ENCODE assay signal across 1 cellular context in the genomic region with DNA sequence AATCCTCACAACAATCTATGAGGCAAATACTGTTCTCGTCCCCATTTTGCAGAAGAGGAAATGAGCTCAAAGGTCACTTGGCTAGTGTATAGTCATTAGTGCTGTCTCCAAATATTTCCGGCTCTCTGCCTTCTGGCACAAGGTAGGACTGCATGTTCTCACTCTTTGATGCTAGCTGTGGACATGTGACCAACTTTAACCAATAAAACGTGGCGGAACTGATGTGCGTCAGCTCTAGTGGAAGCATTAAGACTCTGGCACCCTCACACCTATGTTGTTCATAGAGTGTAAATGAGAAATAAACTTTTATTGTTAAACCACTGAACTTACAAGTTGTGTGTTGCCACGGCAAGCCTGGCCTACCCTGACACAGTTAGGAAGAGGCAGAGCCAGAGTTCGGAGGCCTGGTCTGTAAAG.
TF ChIP-seq lines count a peak whose summit lies in the region.

No MANE protein-coding gene starts in this region.

TF ChIP-seq in K562, 482 proteins besides CTCF, POLR2A, EP300 and RAD21 (continued from another document and continues in another):
- TF ChIP-seq, protein P1, sequence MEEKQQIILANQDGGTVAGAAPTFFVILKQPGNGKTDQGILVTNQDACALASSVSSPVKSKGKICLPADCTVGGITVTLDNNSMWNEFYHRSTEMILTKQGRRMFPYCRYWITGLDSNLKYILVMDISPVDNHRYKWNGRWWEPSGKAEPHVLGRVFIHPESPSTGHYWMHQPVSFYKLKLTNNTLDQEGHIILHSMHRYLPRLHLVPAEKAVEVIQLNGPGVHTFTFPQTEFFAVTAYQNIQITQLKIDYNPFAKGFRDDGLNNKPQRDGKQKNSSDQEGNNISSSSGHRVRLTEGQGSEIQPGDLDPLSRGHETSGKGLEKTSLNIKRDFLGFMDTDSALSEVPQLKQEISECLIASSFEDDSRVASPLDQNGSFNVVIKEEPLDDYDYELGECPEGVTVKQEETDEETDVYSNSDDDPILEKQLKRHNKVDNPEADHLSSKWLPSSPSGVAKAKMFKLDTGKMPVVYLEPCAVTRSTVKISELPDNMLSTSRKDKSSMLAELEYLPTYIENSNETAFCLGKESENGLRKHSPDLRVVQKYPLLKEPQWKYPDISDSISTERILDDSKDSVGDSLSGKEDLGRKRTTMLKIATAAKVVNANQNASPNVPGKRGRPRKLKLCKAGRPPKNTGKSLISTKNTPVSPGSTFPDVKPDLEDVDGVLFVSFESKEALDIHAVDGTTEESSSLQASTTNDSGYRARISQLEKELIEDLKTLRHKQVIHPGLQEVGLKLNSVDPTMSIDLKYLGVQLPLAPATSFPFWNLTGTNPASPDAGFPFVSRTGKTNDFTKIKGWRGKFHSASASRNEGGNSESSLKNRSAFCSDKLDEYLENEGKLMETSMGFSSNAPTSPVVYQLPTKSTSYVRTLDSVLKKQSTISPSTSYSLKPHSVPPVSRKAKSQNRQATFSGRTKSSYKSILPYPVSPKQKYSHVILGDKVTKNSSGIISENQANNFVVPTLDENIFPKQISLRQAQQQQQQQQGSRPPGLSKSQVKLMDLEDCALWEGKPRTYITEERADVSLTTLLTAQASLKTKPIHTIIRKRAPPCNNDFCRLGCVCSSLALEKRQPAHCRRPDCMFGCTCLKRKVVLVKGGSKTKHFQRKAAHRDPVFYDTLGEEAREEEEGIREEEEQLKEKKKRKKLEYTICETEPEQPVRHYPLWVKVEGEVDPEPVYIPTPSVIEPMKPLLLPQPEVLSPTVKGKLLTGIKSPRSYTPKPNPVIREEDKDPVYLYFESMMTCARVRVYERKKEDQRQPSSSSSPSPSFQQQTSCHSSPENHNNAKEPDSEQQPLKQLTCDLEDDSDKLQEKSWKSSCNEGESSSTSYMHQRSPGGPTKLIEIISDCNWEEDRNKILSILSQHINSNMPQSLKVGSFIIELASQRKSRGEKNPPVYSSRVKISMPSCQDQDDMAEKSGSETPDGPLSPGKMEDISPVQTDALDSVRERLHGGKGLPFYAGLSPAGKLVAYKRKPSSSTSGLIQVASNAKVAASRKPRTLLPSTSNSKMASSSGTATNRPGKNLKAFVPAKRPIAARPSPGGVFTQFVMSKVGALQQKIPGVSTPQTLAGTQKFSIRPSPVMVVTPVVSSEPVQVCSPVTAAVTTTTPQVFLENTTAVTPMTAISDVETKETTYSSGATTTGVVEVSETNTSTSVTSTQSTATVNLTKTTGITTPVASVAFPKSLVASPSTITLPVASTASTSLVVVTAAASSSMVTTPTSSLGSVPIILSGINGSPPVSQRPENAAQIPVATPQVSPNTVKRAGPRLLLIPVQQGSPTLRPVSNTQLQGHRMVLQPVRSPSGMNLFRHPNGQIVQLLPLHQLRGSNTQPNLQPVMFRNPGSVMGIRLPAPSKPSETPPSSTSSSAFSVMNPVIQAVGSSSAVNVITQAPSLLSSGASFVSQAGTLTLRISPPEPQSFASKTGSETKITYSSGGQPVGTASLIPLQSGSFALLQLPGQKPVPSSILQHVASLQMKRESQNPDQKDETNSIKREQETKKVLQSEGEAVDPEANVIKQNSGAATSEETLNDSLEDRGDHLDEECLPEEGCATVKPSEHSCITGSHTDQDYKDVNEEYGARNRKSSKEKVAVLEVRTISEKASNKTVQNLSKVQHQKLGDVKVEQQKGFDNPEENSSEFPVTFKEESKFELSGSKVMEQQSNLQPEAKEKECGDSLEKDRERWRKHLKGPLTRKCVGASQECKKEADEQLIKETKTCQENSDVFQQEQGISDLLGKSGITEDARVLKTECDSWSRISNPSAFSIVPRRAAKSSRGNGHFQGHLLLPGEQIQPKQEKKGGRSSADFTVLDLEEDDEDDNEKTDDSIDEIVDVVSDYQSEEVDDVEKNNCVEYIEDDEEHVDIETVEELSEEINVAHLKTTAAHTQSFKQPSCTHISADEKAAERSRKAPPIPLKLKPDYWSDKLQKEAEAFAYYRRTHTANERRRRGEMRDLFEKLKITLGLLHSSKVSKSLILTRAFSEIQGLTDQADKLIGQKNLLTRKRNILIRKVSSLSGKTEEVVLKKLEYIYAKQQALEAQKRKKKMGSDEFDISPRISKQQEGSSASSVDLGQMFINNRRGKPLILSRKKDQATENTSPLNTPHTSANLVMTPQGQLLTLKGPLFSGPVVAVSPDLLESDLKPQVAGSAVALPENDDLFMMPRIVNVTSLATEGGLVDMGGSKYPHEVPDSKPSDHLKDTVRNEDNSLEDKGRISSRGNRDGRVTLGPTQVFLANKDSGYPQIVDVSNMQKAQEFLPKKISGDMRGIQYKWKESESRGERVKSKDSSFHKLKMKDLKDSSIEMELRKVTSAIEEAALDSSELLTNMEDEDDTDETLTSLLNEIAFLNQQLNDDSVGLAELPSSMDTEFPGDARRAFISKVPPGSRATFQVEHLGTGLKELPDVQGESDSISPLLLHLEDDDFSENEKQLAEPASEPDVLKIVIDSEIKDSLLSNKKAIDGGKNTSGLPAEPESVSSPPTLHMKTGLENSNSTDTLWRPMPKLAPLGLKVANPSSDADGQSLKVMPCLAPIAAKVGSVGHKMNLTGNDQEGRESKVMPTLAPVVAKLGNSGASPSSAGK (IDR thresholded peaks at IDR 0.05) = peak; percentile 28; the same call in 1 of the 2 replicates
- no peak for TF ChIP-seq LCOR (CRISPR knock-in tag; IDR thresholded peaks at IDR 0.05)
- TF ChIP-seq HDAC6 (IDR thresholded peaks at IDR 0.05; ENCODE audit: low read depth, low read length) = no peak
- TF ChIP-seq FOS (IDR thresholded peaks at IDR 0.05; ENCODE audit: extremely low read depth, insufficient read length) = no peak
- TF ChIP-seq ZKSCAN8 (CRISPR knock-in tag; IDR thresholded peaks at IDR 0.05) = no peak
- no peak for TF ChIP-seq ZNF253 (CRISPR knock-in tag; conservative IDR thresholded peaks at IDR 0.05)
- TF ChIP-seq XRCC4 (IDR thresholded peaks at IDR 0.05; ENCODE audit: extremely low read depth, insufficient read depth, insufficient read length) = no peak
- TF ChIP-seq MEF2D (tag; conservative IDR thresholded peaks at IDR 0.05; ENCODE audit: low read depth) = no peak
- TF ChIP-seq BRD9 (IDR thresholded peaks at IDR 0.05; ENCODE audit: low read depth, partially characterized antibody) = no peak
- TF ChIP-seq MCM3 (IDR thresholded peaks at IDR 0.05) = no peak
- TF ChIP-seq MYNN (IDR thresholded peaks at IDR 0.05) = no peak
- no peak for TF ChIP-seq MYNN (CRISPR knock-in tag; IDR thresholded peaks at IDR 0.05)
- TF ChIP-seq MAFF (IDR thresholded peaks at IDR 0.05; ENCODE audit: low read length) = no peak
- no peak for TF ChIP-seq MED1 (CRISPR knock-in tag; IDR thresholded peaks at IDR 0.05; ENCODE audit: borderline replicate concordance)
- TF ChIP-seq, protein P2, sequence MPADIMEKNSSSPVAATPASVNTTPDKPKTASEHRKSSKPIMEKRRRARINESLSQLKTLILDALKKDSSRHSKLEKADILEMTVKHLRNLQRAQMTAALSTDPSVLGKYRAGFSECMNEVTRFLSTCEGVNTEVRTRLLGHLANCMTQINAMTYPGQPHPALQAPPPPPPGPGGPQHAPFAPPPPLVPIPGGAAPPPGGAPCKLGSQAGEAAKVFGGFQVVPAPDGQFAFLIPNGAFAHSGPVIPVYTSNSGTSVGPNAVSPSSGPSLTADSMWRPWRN (IDR thresholded peaks at IDR 0.05; ENCODE audit: low read depth) = no peak
- no peak for TF ChIP-seq FOXJ2 (tag; IDR thresholded peaks at IDR 0.05)
- TF ChIP-seq, protein P3, sequence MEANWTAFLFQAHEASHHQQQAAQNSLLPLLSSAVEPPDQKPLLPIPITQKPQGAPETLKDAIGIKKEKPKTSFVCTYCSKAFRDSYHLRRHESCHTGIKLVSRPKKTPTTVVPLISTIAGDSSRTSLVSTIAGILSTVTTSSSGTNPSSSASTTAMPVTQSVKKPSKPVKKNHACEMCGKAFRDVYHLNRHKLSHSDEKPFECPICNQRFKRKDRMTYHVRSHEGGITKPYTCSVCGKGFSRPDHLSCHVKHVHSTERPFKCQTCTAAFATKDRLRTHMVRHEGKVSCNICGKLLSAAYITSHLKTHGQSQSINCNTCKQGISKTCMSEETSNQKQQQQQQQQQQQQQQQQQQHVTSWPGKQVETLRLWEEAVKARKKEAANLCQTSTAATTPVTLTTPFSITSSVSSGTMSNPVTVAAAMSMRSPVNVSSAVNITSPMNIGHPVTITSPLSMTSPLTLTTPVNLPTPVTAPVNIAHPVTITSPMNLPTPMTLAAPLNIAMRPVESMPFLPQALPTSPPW (CRISPR knock-in tag; IDR thresholded peaks at IDR 0.05) = no peak
- no peak for TF ChIP-seq RHOXF2B (CRISPR knock-in tag; conservative IDR thresholded peaks at IDR 0.05)
- TF ChIP-seq NFYB (IDR thresholded peaks at IDR 0.05; ENCODE audit: extremely low read depth, insufficient read length) = peak; percentile 70
- TF ChIP-seq NBN (IDR thresholded peaks at IDR 0.05; ENCODE audit: low read depth) = no peak
- TF ChIP-seq, protein P4, sequence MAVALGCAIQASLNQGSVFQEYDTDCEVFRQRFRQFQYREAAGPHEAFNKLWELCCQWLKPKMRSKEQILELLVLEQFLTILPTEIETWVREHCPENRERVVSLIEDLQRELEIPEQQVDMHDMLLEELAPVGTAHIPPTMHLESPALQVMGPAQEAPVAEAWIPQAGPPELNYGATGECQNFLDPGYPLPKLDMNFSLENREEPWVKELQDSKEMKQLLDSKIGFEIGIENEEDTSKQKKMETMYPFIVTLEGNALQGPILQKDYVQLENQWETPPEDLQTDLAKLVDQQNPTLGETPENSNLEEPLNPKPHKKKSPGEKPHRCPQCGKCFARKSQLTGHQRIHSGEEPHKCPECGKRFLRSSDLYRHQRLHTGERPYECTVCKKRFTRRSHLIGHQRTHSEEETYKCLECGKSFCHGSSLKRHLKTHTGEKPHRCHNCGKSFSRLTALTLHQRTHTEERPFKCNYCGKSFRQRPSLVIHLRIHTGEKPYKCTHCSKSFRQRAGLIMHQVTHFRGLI (CRISPR knock-in tag; IDR thresholded peaks at IDR 0.05) = no peak
- TF ChIP-seq, protein P5, sequence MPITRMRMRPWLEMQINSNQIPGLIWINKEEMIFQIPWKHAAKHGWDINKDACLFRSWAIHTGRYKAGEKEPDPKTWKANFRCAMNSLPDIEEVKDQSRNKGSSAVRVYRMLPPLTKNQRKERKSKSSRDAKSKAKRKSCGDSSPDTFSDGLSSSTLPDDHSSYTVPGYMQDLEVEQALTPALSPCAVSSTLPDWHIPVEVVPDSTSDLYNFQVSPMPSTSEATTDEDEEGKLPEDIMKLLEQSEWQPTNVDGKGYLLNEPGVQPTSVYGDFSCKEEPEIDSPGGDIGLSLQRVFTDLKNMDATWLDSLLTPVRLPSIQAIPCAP (CRISPR knock-in tag; IDR thresholded peaks at IDR 0.05; ENCODE audit: borderline replicate concordance) = no peak
- no peak for TF ChIP-seq CBFB (CRISPR knock-in tag; IDR thresholded peaks at IDR 0.05)
- no peak for TF ChIP-seq ZNF76 (CRISPR knock-in tag; IDR thresholded peaks at IDR 0.05; ENCODE audit: borderline replicate concordance)
- no peak for TF ChIP-seq FIP1L1 (IDR thresholded peaks at IDR 0.05; ENCODE audit: low read depth, low read length, poor library complexity, severe bottlenecking)
- no peak for TF ChIP-seq TFAM (CRISPR knock-in tag; conservative IDR thresholded peaks at IDR 0.05)
- TF ChIP-seq, protein P6, sequence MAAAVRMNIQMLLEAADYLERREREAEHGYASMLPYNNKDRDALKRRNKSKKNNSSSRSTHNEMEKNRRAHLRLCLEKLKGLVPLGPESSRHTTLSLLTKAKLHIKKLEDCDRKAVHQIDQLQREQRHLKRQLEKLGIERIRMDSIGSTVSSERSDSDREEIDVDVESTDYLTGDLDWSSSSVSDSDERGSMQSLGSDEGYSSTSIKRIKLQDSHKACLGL (CRISPR knock-in tag; IDR thresholded peaks at IDR 0.05; ENCODE audit: borderline replicate concordance, poor library complexity, severe bottlenecking) = no peak
- no peak for TF ChIP-seq ZNF232 (CRISPR knock-in tag; IDR thresholded peaks at IDR 0.05)
- no peak for TF ChIP-seq STAT5A (IDR thresholded peaks at IDR 0.05; ENCODE audit: borderline replicate concordance, low read length)
- no peak for TF ChIP-seq PRPF4 (IDR thresholded peaks at IDR 0.05; ENCODE audit: insufficient read depth, low read depth, low read length, poor library complexity, severe bottlenecking)
- TF ChIP-seq ZNF121 (CRISPR knock-in tag; conservative IDR thresholded peaks at IDR 0.05) = no peak
- TF ChIP-seq RAD51 (IDR thresholded peaks at IDR 0.05; ENCODE audit: borderline replicate concordance, low read depth) = peak; percentile 33; the same call in 1 of the 2 replicates
- TF ChIP-seq ELF1 (tag; IDR thresholded peaks at IDR 0.05) = no peak
- TF ChIP-seq ADNP (tag; IDR thresholded peaks at IDR 0.05) = no peak
- TF ChIP-seq, protein P7, sequence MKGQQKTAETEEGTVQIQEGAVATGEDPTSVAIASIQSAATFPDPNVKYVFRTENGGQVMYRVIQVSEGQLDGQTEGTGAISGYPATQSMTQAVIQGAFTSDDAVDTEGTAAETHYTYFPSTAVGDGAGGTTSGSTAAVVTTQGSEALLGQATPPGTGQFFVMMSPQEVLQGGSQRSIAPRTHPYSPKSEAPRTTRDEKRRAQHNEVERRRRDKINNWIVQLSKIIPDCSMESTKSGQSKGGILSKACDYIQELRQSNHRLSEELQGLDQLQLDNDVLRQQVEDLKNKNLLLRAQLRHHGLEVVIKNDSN (CRISPR knock-in tag; IDR thresholded peaks at IDR 0.05) = peak; percentile 82
- TF ChIP-seq ZNF408 (CRISPR knock-in tag; IDR thresholded peaks at IDR 0.05; ENCODE audit: low read depth) = no peak
- no peak for TF ChIP-seq YY1 (IDR thresholded peaks at IDR 0.05; ENCODE audit: borderline replicate concordance in 1 of 3, control insufficient read depth in 1 of 3, extremely low read depth in 1 of 3, insufficient read depth in 3 of 3, insufficient read length in 1 of 3, insufficient replicate concordance in 2 of 3, low read depth in 1 of 3, low read length in 2 of 3)
- TF ChIP-seq HLTF (IDR thresholded peaks at IDR 0.05) = no peak
- TF ChIP-seq SAFB (IDR thresholded peaks at IDR 0.05; ENCODE audit: borderline replicate concordance, low read depth, low read length) = no peak
- TF ChIP-seq ATF1 (CRISPR knock-in tag; IDR thresholded peaks at IDR 0.05) = no peak
- TF ChIP-seq ATF1 (tag; IDR thresholded peaks at IDR 0.05) = no peak
- TF ChIP-seq NFRKB (IDR thresholded peaks at IDR 0.05; ENCODE audit: low read depth) = no peak
- TF ChIP-seq, protein P8, sequence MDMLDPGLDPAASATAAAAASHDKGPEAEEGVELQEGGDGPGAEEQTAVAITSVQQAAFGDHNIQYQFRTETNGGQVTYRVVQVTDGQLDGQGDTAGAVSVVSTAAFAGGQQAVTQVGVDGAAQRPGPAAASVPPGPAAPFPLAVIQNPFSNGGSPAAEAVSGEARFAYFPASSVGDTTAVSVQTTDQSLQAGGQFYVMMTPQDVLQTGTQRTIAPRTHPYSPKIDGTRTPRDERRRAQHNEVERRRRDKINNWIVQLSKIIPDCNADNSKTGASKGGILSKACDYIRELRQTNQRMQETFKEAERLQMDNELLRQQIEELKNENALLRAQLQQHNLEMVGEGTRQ (CRISPR knock-in tag; IDR thresholded peaks at IDR 0.05) = peak; percentile 80
- TF ChIP-seq ZNF263 (CRISPR knock-in tag; IDR thresholded peaks at IDR 0.05; ENCODE audit: borderline replicate concordance) = no peak
- no peak for TF ChIP-seq CHD4 (IDR thresholded peaks at IDR 0.05; ENCODE audit: insufficient read depth, insufficient replicate concordance, low read depth, low read length, poor library complexity, severe bottlenecking)
- no peak for TF ChIP-seq TRIM24 (IDR thresholded peaks at IDR 0.05)
- TF ChIP-seq NR2C1 (IDR thresholded peaks at IDR 0.05) = no peak
- no peak for TF ChIP-seq NR2C1 (tag; IDR thresholded peaks at IDR 0.05)
- no peak for TF ChIP-seq DDX20 (tag; IDR thresholded peaks at IDR 0.05; ENCODE audit: low read depth)
- peak; percentile 44; the same call in 1 of the 2 replicates for TF ChIP-seq L3MBTL2 (IDR thresholded peaks at IDR 0.05)
- TF ChIP-seq TCFL5 (CRISPR knock-in tag; conservative IDR thresholded peaks at IDR 0.05) = no peak
